Comparison of ENCODE assay signal across 13 cellular contexts in the genomic region with DNA sequence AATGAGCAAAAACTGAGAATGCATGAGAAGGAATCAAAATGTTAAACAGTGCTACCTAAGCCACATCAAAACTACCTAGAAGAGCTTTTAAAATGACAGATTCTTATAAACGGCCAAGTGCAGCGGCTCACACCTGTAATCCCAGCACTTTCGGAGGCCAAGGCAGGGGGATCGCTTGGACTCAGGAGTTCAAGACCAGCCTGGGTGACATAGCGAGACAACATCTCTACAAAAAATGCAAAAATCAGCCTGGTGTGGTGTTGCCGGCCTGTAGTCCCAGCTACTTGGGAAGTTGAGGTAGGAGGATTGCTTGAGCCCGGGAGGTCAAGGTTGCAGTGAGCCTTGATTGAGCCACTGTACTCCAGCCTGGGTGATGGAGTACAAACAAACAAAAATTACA. TPM values are rescaled to one million over a fixed set of nuclear protein-coding genes. Genes with fewer than 3 reads are reported as not detected.
DNase-seq lines count a peak whose midpoint lies in the region; ATAC-seq and TF ChIP-seq lines count a peak whose summit lies in the region.
"Had no signal": no experiment of that assay in that cellular context is flagged by ENCODE, and none has a peak within 500 bp of the region (broad histone marks: within the 10 kb centered on the region; RNA-seq: fewer than 3 reads in every experiment).

No MANE protein-coding gene starts in this region.

- no peaks in the 10 kb centered on the region for H3K27me3 ChIP-seq in gastrocnemius medialis

- H3K27me3 Mint-ChIP-seq in T-helper 1 cell treated with Interleukin-12 subunit alpha and Interleukin-12 subunit beta and Interleukin-4 antibody, amounts not matched to agents 30 μg/mL and 1 μg/mL, for 36 hours (ENCODE audit: low read depth) = no peaks in the 10 kb centered on the region

- in situ Hi-C loops in gastrocnemius medialis (cut with MboI; ENCODE audit: low sequenced_read_pairs in 4 of 4) = no loop called here

- H3K36me3 Mint-ChIP-seq in T-helper 1 cell treated with Interleukin-12 subunit alpha and Interleukin-12 subunit beta and Interleukin-4 antibody, amounts not matched to agents 30 μg/mL and 1 μg/mL, for 36 hours (ENCODE audit: low read depth) = peaks cover 20% of the 10 kb centered on the region

- H3K9me3 ChIP-seq in gastrocnemius medialis = no peaks in the 10 kb centered on the region

- H3K9me3 Mint-ChIP-seq in T-helper 1 cell treated with Interleukin-12 subunit alpha and Interleukin-12 subunit beta and Interleukin-4 antibody, amounts not matched to agents 30 μg/mL and 1 μg/mL, for 36 hours = peaks cover 5% of the 10 kb centered on the region

- peaks cover 64% of the 10 kb centered on the region for H3K4me1 Mint-ChIP-seq in T-helper 1 cell treated with Interleukin-12 subunit alpha and Interleukin-12 subunit beta and Interleukin-4 antibody, amounts not matched to agents 30 μg/mL and 1 μg/mL, for 36 hours (ENCODE audit: low read depth)

- intact Hi-C loops in gastrocnemius medialis (cut with DNase I; ENCODE audit: low total_unique reads) = no loop called here

- no peak overlapping the region for H3K27ac ChIP-seq in coronary artery
- H3K27ac ChIP-seq in gastrocnemius medialis = peak overlapping the region; percentile 3 to 83 (median 73)
- H3K27ac ChIP-seq: 22Rv1, SK-N-MC had no signal

- no peak overlapping the region for H3K4me3 ChIP-seq in coronary artery
- no peak overlapping the region for H3K4me3 ChIP-seq in gastrocnemius medialis
- H3K4me3 ChIP-seq: SK-N-MC had no signal

- H3K4me3 Mint-ChIP-seq in T-helper 1 cell treated with Interleukin-12 subunit alpha and Interleukin-12 subunit beta and Interleukin-4 antibody, amounts not matched to agents 30 μg/mL and 1 μg/mL, for 36 hours = peak overlapping the region; percentile 19

- POLR2A ChIA-PET in HEK293T (lab: Yijun Ruan, JAX) = no interaction called here

- H3K4me1 ChIP-seq in gastrocnemius medialis = peaks cover 37 to 65% of the 10 kb centered on the region in 2 donors

- DNase-seq in T-helper 1 cell (no peak), coronary artery (ENCODE audit: low spot score) (peak; percentile 16), gastrocnemius medialis (no peak), NCI-H2227 (lab: John Stamatoyannopoulos, UW; ENCODE audit: unreplicated experiment) (no peak), HT-29 (ENCODE audit: low spot score) (no peak), HEK293T (ENCODE audit: extremely low spot score) (no peak)
- DNase-seq: caudate nucleus, glutamatergic neuron, substantia nigra had no signal

- ATAC-seq in HG03354 (IDR thresholded peaks at IDR 0.05; ENCODE audit: poor library complexity, severe bottlenecking, unreplicated experiment) (peak; percentile 6), gastrocnemius medialis (no peak)

- H3K36me3 ChIP-seq in gastrocnemius medialis = no peaks in the 10 kb centered on the region

- peak overlapping the region; percentile 85 for H3K27ac Mint-ChIP-seq in T-helper 1 cell treated with Interleukin-12 subunit alpha and Interleukin-12 subunit beta and Interleukin-4 antibody, amounts not matched to agents 30 μg/mL and 1 μg/mL, for 36 hours

- no peak for TF ChIP-seq POLR2A in gastrocnemius medialis (IDR thresholded peaks at IDR 0.05)

- TF ChIP-seq CTCF in coronary artery (IDR thresholded peaks at IDR 0.05) (no peak), gastrocnemius medialis (IDR thresholded peaks at IDR 0.05 in 4 of 5, conservative IDR thresholded peaks at IDR 0.05 in 1 of 5) (no peak)

- CTCF ChIA-PET in HEK293T (lab: Yijun Ruan, JAX) = no interaction called here

TF ChIP-seq in HEK293T, 16 proteins besides CTCF, POLR2A, EP300 and RAD21:
- TF ChIP-seq ARNT (IDR thresholded peaks at IDR 0.05) (no peak), FOXM1 (IDR thresholded peaks at IDR 0.05; ENCODE audit: borderline replicate concordance) (no peak), HDGF (IDR thresholded peaks at IDR 0.05; ENCODE audit: borderline replicate concordance) (no peak), L3MBTL2 (conservative IDR thresholded peaks at IDR 0.05) (no peak), FOXK2 (IDR thresholded peaks at IDR 0.05) (no peak), SUZ12 (IDR thresholded peaks at IDR 0.05) (no peak), CTBP1 (IDR thresholded peaks at IDR 0.05; ENCODE audit: borderline replicate concordance) (no peak), PKNOX1 (IDR thresholded peaks at IDR 0.05) (no peak), SP1 (IDR thresholded peaks at IDR 0.05) (no peak), NFRKB (IDR thresholded peaks at IDR 0.05) (no peak)

RNA-seq across cellular contexts. Expression of gene FNBP1, which starts 13.4 kb away (rescaled TPM):
- total RNA-seq in gastrocnemius medialis = 10 to 100 TPM; 13.3 to 30.0 (median 17.9) TPM
- 2.4 and 3.1 TPM in 2 replicates for total RNA-seq in HT-29 (2014; rRNA removed; shearing (Covaris generic))

RNA-seq across cellular contexts. Expression of gene GPR107, which starts 24.1 kb away (rescaled TPM):
- total RNA-seq in gastrocnemius medialis = 10 to 100 TPM; 13.5 to 20.7 (median 17.5) TPM
- 12.0 and 13.8 TPM in 2 replicates for total RNA-seq in HT-29 (2014; rRNA removed; shearing (Covaris generic))

Comparison
In these comparisons a context has a peak if more than half of its experiments do, and no peak if none do; other contexts are left out.
1. H3K27ac ChIP-seq: peak in gastrocnemius medialis (4 of 4); none in coronary artery (0 of 2).